Comparison of ENCODE assay signal across 13 cellular contexts in genomic region chr12:54689984-54690383, GRCh38. TPM values are rescaled to one million over a fixed set of nuclear protein-coding genes. Genes with fewer than 3 reads are reported as not detected.
DNase-seq lines count a peak whose midpoint lies in the region; ATAC-seq and TF ChIP-seq lines count a peak whose summit lies in the region.
"Had no signal": no experiment of that assay in that cellular context is flagged by ENCODE, and none has a peak within 500 bp of the region (broad histone marks: within the 10 kb centered on the region; RNA-seq: fewer than 3 reads in every experiment).

No MANE protein-coding gene starts in this region.

- H3K36me3 ChIP-seq in cardiac muscle cell (no peaks in the 10 kb centered on the region), NT2/D1 (ENCODE audit: insufficient read depth, insufficient read length, low read length) (no peaks in the 10 kb centered on the region), stomach (no peaks in the 10 kb centered on the region)
- H3K36me3 ChIP-seq: Peyer's patch had no signal

- 51% methylated on average over 2 of the region's 2 CpGs for WGBS in right cardiac atrium
- 53 to 68% (median 57%) methylated on average over 2 of the region's 2 CpGs for whole genome bisulfite sequencing in stomach, 5 donors

- TF ChIP-seq CTCF in cardiac muscle cell (IDR thresholded peaks at IDR 0.05; ENCODE audit: low read depth, low read length) = no peak
- peak; percentile 30 for TF ChIP-seq CTCF in fibroblast of villous mesenchyme (IDR thresholded peaks at IDR 0.05; ENCODE audit: insufficient read depth, low read depth, low read length)
- no peak for TF ChIP-seq CTCF in stomach (IDR thresholded peaks at IDR 0.05)

- H3K9ac ChIP-seq in NT2/D1 (ENCODE audit: insufficient read length, low read depth) = no peak overlapping the region

- H3K27me3 ChIP-seq in cardiac muscle cell (no peaks in the 10 kb centered on the region), right cardiac atrium (ENCODE audit: control insufficient read depth, insufficient read depth) (no peaks in the 10 kb centered on the region), NT2/D1 (ENCODE audit: insufficient read depth, insufficient read length) (no peaks in the 10 kb centered on the region), stomach (peaks cover 0 to 11% (median 0%) of the 10 kb centered on the region in 3 donors)
- H3K27me3 ChIP-seq: body of pancreas, Peyer's patch had no signal

- H3K9me3 ChIP-seq in cardiac muscle cell (ENCODE audit: low read depth) (no peaks in the 10 kb centered on the region), right cardiac atrium (ENCODE audit: control insufficient read depth, low read length) (no peaks in the 10 kb centered on the region), NT2/D1 (ENCODE audit: insufficient read depth, low read length) (peaks cover 13% of the 10 kb centered on the region; the same call in 1 of the 2 replicates), stomach (peaks cover 0 to 8% (median 5%) of the 10 kb centered on the region in 4 donors)
- H3K9me3 ChIP-seq: body of pancreas, Peyer's patch had no signal

- no peak overlapping the region for H3K4me3 ChIP-seq in cardiac muscle cell
- no peak overlapping the region for H3K4me3 ChIP-seq in right cardiac atrium (ENCODE audit: low read length)
- no peak overlapping the region for H3K4me3 ChIP-seq in NT2/D1 (ENCODE audit: insufficient read length, low read depth)
- H3K4me3 ChIP-seq in fibroblast of villous mesenchyme (ENCODE audit: low read depth, low read length) = no peak overlapping the region
- no peak overlapping the region for H3K4me3 ChIP-seq in stomach
- H3K4me3 ChIP-seq: body of pancreas, Peyer's patch had no signal

- no peak for TF ChIP-seq POLR2A in stomach (IDR thresholded peaks at IDR 0.05)

- ATAC-seq in right cardiac atrium = no peak
- ATAC-seq: body of pancreas; left lobe of liver; stimulated activated naive CD8-positive, alpha-beta T cell treated with anti-CD3 and anti-CD28 coated beads, Interleukin-15, amount 100 ng/mL, for 72 hours had no signal

- intact Hi-C loops in right cardiac atrium (cut with DNase I) (no loop called here), stomach (cut with DNase I; ENCODE audit: low total_unique reads) (no loop called here)

- H3K27ac ChIP-seq in cardiac muscle cell (no peak overlapping the region), right cardiac atrium (ENCODE audit: low read length) (no peak overlapping the region), stomach (no peak overlapping the region)
- H3K27ac ChIP-seq: body of pancreas, Peyer's patch had no signal

- peak; percentile 5 to 18 for DNase-seq in cardiac muscle cell (ENCODE audit: low read depth in 1 of 2, low spot score in 1 of 2)
- no peak for DNase-seq in right cardiac atrium
- peak; percentile 81 for DNase-seq in NT2/D1 (ENCODE audit: low read depth, low spot score)
- DNase-seq in fibroblast of villous mesenchyme (ENCODE audit: low read depth) = no peak
- no peak for DNase-seq in SK-N-DZ (ENCODE audit: low spot score)
- no peak for DNase-seq in NCI-H1048 (lab: John Stamatoyannopoulos, UW)
- DNase-seq in stomach = no peak
- DNase-seq in NCI-H1694 (lab: John Stamatoyannopoulos, UW) = no peak
- DNase-seq: AML-193; body of pancreas; Peyer's patch; stimulated activated naive CD8-positive, alpha-beta T cell treated with anti-CD3 and anti-CD28 coated beads, Interleukin-15, amount 100 ng/mL, for 72 hours had no signal

- no peaks in the 10 kb centered on the region for H3K4me1 ChIP-seq in cardiac muscle cell (ENCODE audit: low read depth)
- H3K4me1 ChIP-seq in right cardiac atrium (ENCODE audit: control insufficient read depth, insufficient read depth, low read length) = no peaks in the 10 kb centered on the region
- H3K4me1 ChIP-seq in NT2/D1 (ENCODE audit: insufficient read depth, insufficient read length) = peaks cover 2% of the 10 kb centered on the region
- H3K4me1 ChIP-seq in stomach = peaks cover 0 to 8% (median 7%) of the 10 kb centered on the region in 4 donors
- H3K4me1 ChIP-seq: Peyer's patch had no signal

- TF ChIP-seq EP300 in stomach (IDR thresholded peaks at IDR 0.05) = no peak

RNA-seq across cellular contexts. Expression of gene DCD, which starts 41.8 kb away (rescaled TPM):
- total RNA-seq in cardiac muscle cell = not detected in 2 replicates
- polyA plus RNA-seq in cardiac muscle cell = 0.22 TPM in 1 of 2 replicates, not detected in the other
- not detected for total RNA-seq in right cardiac atrium
- not detected for polyA plus RNA-seq in right cardiac atrium
- total RNA-seq in fibroblast of villous mesenchyme = not detected in 2 replicates
- not detected in 2 replicates for polyA plus RNA-seq in SK-N-DZ (2014; cell fraction: cytosol; rRNA removed)
- polyA plus RNA-seq in SK-N-DZ (2014; cell fraction: nucleus; rRNA removed) = not detected in 2 replicates
- total RNA-seq in stomach = not detected
- polyA plus RNA-seq in stomach = not detected
- total RNA-seq: body of pancreas, left lobe of liver, Peyer's patch had no signal

RNA-seq across cellular contexts. Expression of gene LACRT, which starts 55.3 kb away (rescaled TPM):
- total RNA-seq in cardiac muscle cell = not detected in 2 replicates
- not detected in 2 replicates for polyA plus RNA-seq in cardiac muscle cell
- not detected for total RNA-seq in right cardiac atrium
- polyA plus RNA-seq in right cardiac atrium = not detected
- total RNA-seq in fibroblast of villous mesenchyme = not detected in 2 replicates
- polyA plus RNA-seq in SK-N-DZ (2014; cell fraction: cytosol; rRNA removed) = not detected in 2 replicates
- not detected in 2 replicates for polyA plus RNA-seq in SK-N-DZ (2014; cell fraction: nucleus; rRNA removed)
- not detected for total RNA-seq in stomach
- polyA plus RNA-seq in stomach = not detected
- total RNA-seq: body of pancreas, left lobe of liver, Peyer's patch had no signal

Comparison
In these comparisons a context has a peak if more than half of its experiments do, and no peak if none do; other contexts are left out.
1. DNase-seq: peak in cardiac muscle cell (2 of 2) and NT2/D1 (single experiment); none in right cardiac atrium (0 of 3), fibroblast of villous mesenchyme (single experiment), SK-N-DZ (single experiment), NCI-H1048 (single experiment), stomach (single experiment) and NCI-H1694 (single experiment).